ENCODE assay signal across 18 cellular contexts in the genomic region with DNA sequence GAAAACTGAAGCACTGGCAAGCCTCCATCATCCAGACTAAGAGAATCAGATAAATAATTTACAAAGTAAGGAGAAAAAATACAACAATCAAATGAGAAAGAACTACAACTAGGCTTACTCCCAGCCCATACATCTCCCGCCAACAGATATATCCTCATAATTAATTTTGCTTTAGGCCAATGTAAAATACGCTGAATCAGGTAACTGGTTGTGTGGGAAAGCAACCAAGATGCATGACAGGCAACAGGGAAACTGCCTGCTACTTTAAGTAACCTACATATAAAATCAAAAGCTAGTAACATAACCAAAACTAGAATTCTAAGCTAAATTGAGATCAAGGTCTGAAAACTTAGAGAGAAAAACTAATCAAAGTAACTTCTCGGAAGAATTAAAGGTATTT.
"Had no signal": no experiment of that assay in that cellular context is flagged by ENCODE, and none has a peak within 500 bp of the region (broad histone marks: within the 10 kb centered on the region; RNA-seq: fewer than 3 reads in every experiment).

No MANE protein-coding gene starts in this region.

- H3K9me3 ChIP-seq: breast epithelium, esophagus muscularis mucosa, suprapubic skin, upper lobe of left lung had no signal

- H3K36me3 ChIP-seq: breast epithelium had no signal

- H3K27me3 ChIP-seq: breast epithelium, dorsolateral prefrontal cortex, esophagus muscularis mucosa, suprapubic skin, upper lobe of left lung had no signal

- H3K4me3 ChIP-seq: breast epithelium, dorsolateral prefrontal cortex, esophagus muscularis mucosa, lung, suprapubic skin, upper lobe of left lung had no signal

- H3K27ac Mint-ChIP-seq: activated T-helper 2 cell treated with anti-CD3 and anti-CD28 coated beads, Interferon-gamma antibody, Interleukin-2, Interleukin-4, amounts not matched to agents 10 μg/mL and 5 μg/mL and 100 μg/mL, durations not matched to agents 14 hours and 24 hours and 36 hours; nephron; WTC11 had no signal

- H3K4me3 Mint-ChIP-seq: nephron, WTC11 had no signal

- H3K9me3 Mint-ChIP-seq: activated T-helper 2 cell treated with anti-CD3 and anti-CD28 coated beads, Interferon-gamma antibody, Interleukin-2, Interleukin-4, amounts not matched to agents 10 μg/mL and 5 μg/mL and 100 μg/mL, durations not matched to agents 14 hours and 24 hours and 36 hours; nephron; T-cell; WTC11 had no signal

- H3K4me1 Mint-ChIP-seq: nephron had no signal

- DNase-seq: activated CD4-positive, alpha-beta T cell treated with anti-CD3 and anti-CD28 coated beads, Interleukin-2, amount 50 U/mL, for 1 hour; activated CD8-positive, alpha-beta memory T cell treated with anti-CD3 and anti-CD28 coated beads, Interleukin-2, amount 50 U/mL, for 48 hours; activated naive CD4-positive, alpha-beta T cell treated with anti-CD3 and anti-CD28 coated beads, Interleukin-2, amount 50 U/mL, for 16 hours; dorsolateral prefrontal cortex; foreskin fibroblast; left colon; occipital lobe; stimulated activated CD4-positive, alpha-beta T cell treated with anti-CD3 and anti-CD28 coated beads, Interleukin-2, amount 100 ng/mL, for 48 hours; stimulated activated naive CD4-positive, alpha-beta T cell treated with Interleukin-2 at 50 U/mL for 16 hours; T-cell; upper lobe of left lung had no signal

- H3K4me1 ChIP-seq: breast epithelium had no signal

- H3K27ac ChIP-seq: breast epithelium, dorsolateral prefrontal cortex, esophagus muscularis mucosa, suprapubic skin, upper lobe of left lung had no signal

- ATAC-seq: left colon, T-cell, WTC11 had no signal

- H3K27me3 Mint-ChIP-seq: T-cell had no signal
